9 cellular contexts compared by ENCODE assay signal in genomic region chr1:98991127-98992003, GRCh38. TPM values are rescaled to one million over a fixed set of nuclear protein-coding genes. Genes with fewer than 3 reads are reported as not detected.
DNase-seq lines count a peak whose midpoint lies in the region; ATAC-seq and TF ChIP-seq lines count a peak whose summit lies in the region.
"Had no signal": no experiment of that assay in that cellular context is flagged by ENCODE, and none has a peak within 500 bp of the region (broad histone marks: within the 10 kb centered on the region; RNA-seq: fewer than 3 reads in every experiment).

No MANE protein-coding gene starts in this region.

- TF ChIP-seq CTCF in GM12873 (IDR thresholded peaks at IDR 0.05; ENCODE audit: insufficient read depth, low read depth, low read length, missing control alignments): peak; percentile 41
- peak; percentile 15 for TF ChIP-seq CTCF in activated CD8-positive, alpha-beta T cell treated with anti-CD3 and anti-CD28 coated beads for 36 hours (IDR thresholded peaks at IDR 0.05)

- peaks cover 27% of the 10 kb centered on the region for H3K4me1 ChIP-seq in mesodermal cell (ENCODE audit: control insufficient read depth, insufficient read depth, low read length, poor library complexity, severe bottlenecking)

- H3K9me3 Mint-ChIP-seq in activated CD8-positive, alpha-beta T cell treated with anti-CD3 and anti-CD28 coated beads for 36 hours: no peaks in the 10 kb centered on the region

- no peaks in the 10 kb centered on the region for H3K9me3 ChIP-seq in mesodermal cell (ENCODE audit: control insufficient read depth, low read length)

- intact Hi-C loops in activated CD8-positive, alpha-beta T cell treated with anti-CD3 and anti-CD28 coated beads for 36 hours (cut with micrococcal nuclease): no loop called here

- DNase-seq in A172 (ENCODE audit: low spot score) (peak; percentile 78), GDM1 (lab: John Stamatoyannopoulos, UW) (no peak), NCI-H510A (lab: John Stamatoyannopoulos, UW) (no peak)
- peak; percentile 50 for DNase-seq in activated CD8-positive, alpha-beta T cell treated with anti-CD3 and anti-CD28 coated beads for 36 hours
- DNase-seq in activated CD8-positive, alpha-beta memory T cell treated with anti-CD3 and anti-CD28 coated beads, Interleukin-2, amount 50 U/mL, for 4 hours: no peak

- H3K36me3 Mint-ChIP-seq in activated CD8-positive, alpha-beta T cell treated with anti-CD3 and anti-CD28 coated beads for 36 hours (ENCODE audit: low read depth): no peaks in the 10 kb centered on the region

- H3K27me3 Mint-ChIP-seq in activated CD8-positive, alpha-beta T cell treated with anti-CD3 and anti-CD28 coated beads for 36 hours: no peaks in the 10 kb centered on the region

- H3K36me3 ChIP-seq in mesodermal cell (ENCODE audit: control insufficient read depth, insufficient read depth, low read length): no peaks in the 10 kb centered on the region

- H3K27ac ChIP-seq in mesodermal cell (ENCODE audit: low read depth, low read length, severe bottlenecking): peak overlapping the region; percentile 86

- POLR2A ChIA-PET in activated CD8-positive, alpha-beta T cell treated with anti-CD3 and anti-CD28 coated beads for 36 hours (lab: Charles Lee): no interaction called here

- WGBS in mesodermal cell (ENCODE audit: insufficient coverage in 2 of 2), 2 experiments: 48 to 67% methylated on average over 2 to 3 of the region's 4 CpGs

- CTCF ChIA-PET in activated CD8-positive, alpha-beta T cell treated with anti-CD3 and anti-CD28 coated beads for 36 hours (lab: Charles Lee): interaction anchor here (0.8 kb wide), 1 partner anchor 14 kb away, joined by 3 read pairs; the partner anchor contains the start of gene PLPPR5

- peak; percentile 46 for ATAC-seq in HG03378 (IDR thresholded peaks at IDR 0.05; ENCODE audit: unreplicated experiment)
- ATAC-seq in activated CD8-positive, alpha-beta T cell treated with anti-CD3 and anti-CD28 coated beads for 36 hours: peak; percentile 85

- no peak overlapping the region for H3K4me3 Mint-ChIP-seq in activated CD8-positive, alpha-beta T cell treated with anti-CD3 and anti-CD28 coated beads for 36 hours

- H3K27ac Mint-ChIP-seq in activated CD8-positive, alpha-beta T cell treated with anti-CD3 and anti-CD28 coated beads for 36 hours: peak overlapping the region; percentile 52

- H3K4me3 ChIP-seq in mesodermal cell (ENCODE audit: extremely low read depth, insufficient read depth, low read length, poor library complexity, severe bottlenecking): no peak overlapping the region

- peaks cover 7% of the 10 kb centered on the region for H3K4me1 Mint-ChIP-seq in activated CD8-positive, alpha-beta T cell treated with anti-CD3 and anti-CD28 coated beads for 36 hours (ENCODE audit: low read depth)

RNA-seq across cellular contexts. Expression of gene PLPPR5, which starts 13.3 kb away (rescaled TPM):
- total RNA-seq in A172 (2014; rRNA removed; shearing (Covaris generic)): not detected in 2 replicates
- under 1 TPM; 0.07 TPM for total RNA-seq in activated CD8-positive, alpha-beta T cell treated with anti-CD3 and anti-CD28 coated beads for 36 hours
- 10.1 TPM for polyA plus RNA-seq in mesodermal cell (2013, experiment 1 of 2)
- 10.8 TPM for polyA plus RNA-seq in mesodermal cell (2013, experiment 2 of 2)
- polyA plus RNA-seq: esophagus had no signal

Comparison
In these comparisons a context has a peak if more than half of its experiments do, and no peak if none do; other contexts are left out.
1. DNase-seq: peak in A172 (single experiment) and activated CD8-positive, alpha-beta T cell treated with anti-CD3 and anti-CD28 coated beads for 36 hours (single experiment); none in GDM1 (single experiment), activated CD8-positive, alpha-beta memory T cell treated with anti-CD3 and anti-CD28 coated beads, Interleukin-2, amount 50 U/mL, for 4 hours (single experiment) and NCI-H510A (single experiment).